Comparison of ENCODE assay signal across 9 cellular contexts in the genomic region with DNA sequence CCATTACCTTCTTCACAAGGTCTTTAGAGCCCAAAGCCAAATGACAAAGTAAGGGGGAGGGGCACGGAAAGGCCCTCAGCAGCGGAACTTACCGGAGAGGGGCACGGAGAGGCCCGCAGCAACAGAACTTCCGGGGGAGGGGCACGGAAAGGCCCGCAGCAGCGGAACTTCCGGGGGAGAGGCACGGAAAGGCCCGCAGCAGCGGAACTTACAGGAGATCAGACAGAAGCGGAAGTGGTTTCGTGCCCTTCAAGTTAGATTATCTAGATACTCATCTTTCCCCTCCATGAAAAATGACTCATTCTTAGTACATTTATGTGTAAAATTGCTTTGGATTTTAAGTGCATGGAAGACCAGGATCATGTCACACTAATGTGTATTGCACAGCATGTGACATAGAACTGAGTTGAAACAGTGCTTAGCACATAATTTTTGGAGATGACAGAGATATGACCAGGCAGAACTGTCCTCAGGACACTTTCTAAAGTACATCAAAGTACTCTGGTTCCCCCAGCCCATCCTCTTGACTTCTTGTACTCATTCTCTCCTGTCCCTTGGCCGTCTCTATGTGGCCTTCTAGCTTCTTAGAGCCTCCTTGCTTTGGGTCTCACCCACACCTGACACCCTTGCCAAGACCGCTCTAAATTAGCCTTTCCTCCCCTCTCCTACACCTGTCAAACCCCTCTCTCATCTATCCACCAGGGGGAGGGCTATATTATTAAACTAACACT. TPM values are rescaled to one million over a fixed set of nuclear protein-coding genes. Genes with fewer than 3 reads are reported as not detected.
DNase-seq lines count a peak whose midpoint lies in the region; ATAC-seq and TF ChIP-seq lines count a peak whose summit lies in the region.
"Had no signal": no experiment of that assay in that cellular context is flagged by ENCODE, and none has a peak within 500 bp of the region (broad histone marks: within the 10 kb centered on the region; RNA-seq: fewer than 3 reads in every experiment).

No MANE protein-coding gene starts in this region.

- peaks cover 16% of the 10 kb centered on the region in 2 donors for H3K9me3 Mint-ChIP-seq in stimulated activated naive CD8-positive, alpha-beta T cell treated with anti-CD3 and anti-CD28 coated beads, Interleukin-15, amount 100 ng/mL, for 72 hours

- H3K27ac Mint-ChIP-seq in stimulated activated naive CD8-positive, alpha-beta T cell treated with anti-CD3 and anti-CD28 coated beads, Interleukin-15, amount 100 ng/mL, for 72 hours: peak overlapping the region; percentile 75 to 93

- intact Hi-C loops in lower lobe of right lung (cut with DNase I): no loop called here

- POLR2A ChIA-PET in RWPE1 (lab: Yijun Ruan, JAX; ENCODE audit: low non-redundant PET): no interaction called here

- H3K27me3 Mint-ChIP-seq in stimulated activated naive CD8-positive, alpha-beta T cell treated with anti-CD3 and anti-CD28 coated beads, Interleukin-15, amount 100 ng/mL, for 72 hours: no peaks in the 10 kb centered on the region

- peak overlapping the region; percentile 85 to 86 for H3K4me3 Mint-ChIP-seq in stimulated activated naive CD8-positive, alpha-beta T cell treated with anti-CD3 and anti-CD28 coated beads, Interleukin-15, amount 100 ng/mL, for 72 hours

- peaks cover 24% of the 10 kb centered on the region for H3K4me1 Mint-ChIP-seq in stimulated activated naive CD8-positive, alpha-beta T cell treated with anti-CD3 and anti-CD28 coated beads, Interleukin-15, amount 100 ng/mL, for 72 hours

- H3K4me1 ChIP-seq in lower lobe of right lung: peaks cover 4% of the 10 kb centered on the region

- no peak for TF ChIP-seq CTCF in RWPE1 (conservative IDR thresholded peaks at IDR 0.05; ENCODE audit: low read depth)
- no peak for TF ChIP-seq CTCF in lower lobe of right lung (IDR thresholded peaks at IDR 0.05)

- CTCF ChIA-PET in RWPE1 (lab: Yijun Ruan, JAX): interaction anchor here (0.6 to 1.0 kb wide), 4 partner anchors 11 to 925 kb away, joined by 3 read pairs; no protein-coding TSS in a partner anchor

- no peaks in the 10 kb centered on the region for H3K27me3 ChIP-seq in lower lobe of right lung (ENCODE audit: low read depth)

- H3K27ac ChIP-seq in RWPE1: no peak overlapping the region
- no peak overlapping the region for H3K27ac ChIP-seq in lower lobe of right lung
- H3K27ac ChIP-seq: C4-2B had no signal

- H3K9me3 ChIP-seq in lower lobe of right lung: no peaks in the 10 kb centered on the region

- H3K4me3 ChIP-seq in lower lobe of right lung: no peak overlapping the region

- peak; percentile 69 for DNase-seq in NCI-H748 (lab: John Stamatoyannopoulos, UW; ENCODE audit: unreplicated experiment)
- no peak for DNase-seq in NCI-H748 treated with DMSO at 0.1 percent for 48 hours (lab: John Stamatoyannopoulos, UW)
- peak; percentile 36 for DNase-seq in RWPE1 (ENCODE audit: low spot score)
- DNase-seq in activated effector memory CD4-positive, alpha-beta T cell treated with Interleukin-2 at 50 U/mL for 16 hours: peak; percentile 71
- peak; percentile 55 for DNase-seq in lower lobe of right lung
- peak; percentile 80 to 90 for DNase-seq in stimulated activated naive CD8-positive, alpha-beta T cell treated with anti-CD3 and anti-CD28 coated beads, Interleukin-15, amount 100 ng/mL, for 72 hours
- no peak for DNase-seq in NCI-H524 treated with DMSO at 0.1 percent for 48 hours (lab: John Stamatoyannopoulos, UW)

- ATAC-seq in HG03060 (IDR thresholded peaks at IDR 0.05; ENCODE audit: low read depth, unreplicated experiment) (peak; percentile 62), lower lobe of right lung (peak; percentile 47 to 52)
- peak; percentile 93 for ATAC-seq in stimulated activated naive CD8-positive, alpha-beta T cell treated with anti-CD3 and anti-CD28 coated beads, Interleukin-15, amount 100 ng/mL, for 72 hours

- no peaks in the 10 kb centered on the region for H3K36me3 ChIP-seq in lower lobe of right lung

RNA-seq across cellular contexts. Expression of a gene that starts 25.7 kb away (rescaled TPM):
- total RNA-seq in lower lobe of right lung: not detected

RNA-seq across cellular contexts. Expression of a gene that starts 46.4 kb away (rescaled TPM):
- 46.5 TPM for total RNA-seq in lower lobe of right lung

Comparison
In these comparisons a context has a peak if more than half of its experiments do, and no peak if none do; other contexts are left out.
1. DNase-seq: peak in NCI-H748 (single experiment), RWPE1 (single experiment), activated effector memory CD4-positive, alpha-beta T cell treated with Interleukin-2 at 50 U/mL for 16 hours (single experiment), lower lobe of right lung (single experiment) and stimulated activated naive CD8-positive, alpha-beta T cell treated with anti-CD3 and anti-CD28 coated beads, Interleukin-15, amount 100 ng/mL, for 72 hours (2 of 2); none in NCI-H748 treated with DMSO at 0.1 percent for 48 hours (single experiment) and NCI-H524 treated with DMSO at 0.1 percent for 48 hours (single experiment).
2. Peak in every context shown above with its lines, with median percentiles within 50 percentile points of each other: ATAC-seq.